In genomic region chr11:36131719-36132349, GRCh38 we compare ENCODE assay signal across 9 cellular contexts.
DNase-seq lines count a peak whose midpoint lies in the region; ATAC-seq, FAIRE-seq and TF ChIP-seq lines count a peak whose summit lies in the region.
"Had no signal": no experiment of that assay in that cellular context is flagged by ENCODE, and none has a peak within 500 bp of the region (broad histone marks: within the 10 kb centered on the region; RNA-seq: fewer than 3 reads in every experiment).

No MANE protein-coding gene starts in this region.

- peak; percentile 43 for DNase-seq in activated CD8-positive, alpha-beta memory T cell treated with anti-CD3 and anti-CD28 coated beads, Interleukin-2, amount 10 ng/mL, durations not matched to agents 7 days and 5 days
- no peak for DNase-seq in activated CD8-positive, alpha-beta memory T cell treated with anti-CD3 and anti-CD28 coated beads, Interleukin-2, amount 50 U/mL, for 48 hours
- DNase-seq in OCI-M1 (lab: John Stamatoyannopoulos, UW) (peak; percentile 74), endothelial cell of umbilical vein (ENCODE audit: low read depth, low spot score) (peak; percentile 71), middle frontal gyrus (ENCODE audit: extremely low spot score, low spot score) (peak; percentile 56), SW480 (ENCODE audit: low spot score) (no peak), ACHN (no peak)

- no peak overlapping the region for H3K27ac ChIP-seq in endothelial cell of umbilical vein (ENCODE audit: insufficient read depth, low read depth, low read length)

- peak; percentile 65 to 80 for TF ChIP-seq CTCF in endothelial cell of umbilical vein (IDR thresholded peaks at IDR 0.05; ENCODE audit: extremely low read depth in 1 of 2, insufficient read depth in 1 of 2, low read depth in 1 of 2, low read length in 2 of 2)

- intact Hi-C loops in endothelial cell of umbilical vein (cut with micrococcal nuclease), result loop anchor here (1.0 to 10.0 kb wide), 10 partner anchors 17 to 645 kb away; no protein-coding TSS in a partner anchor

- H3K27me3 Mint-ChIP-seq in activated CD8-positive, alpha-beta memory T cell treated with anti-CD3 and anti-CD28 coated beads, Interleukin-2, amount 10 ng/mL, durations not matched to agents 7 days and 5 days, result peaks cover 10% of the 10 kb centered on the region

- in situ Hi-C loops in ACHN (cut with HindIII; ENCODE audit: low pct_ligation_motif_present, low pct_unique_long_range_greater_than_20kb, low sequenced_read_pairs), result no loop called here

- no peak for TF ChIP-seq POLR2A in endothelial cell of umbilical vein (IDR thresholded peaks at IDR 0.05; ENCODE audit: low read depth, low read length)

- no peaks in the 10 kb centered on the region for H3K36me3 ChIP-seq in endothelial cell of umbilical vein (ENCODE audit: control insufficient read depth in 2 of 2, extremely low read depth in 1 of 2, insufficient read depth in 2 of 2, low read length in 2 of 2)

- no peak overlapping the region for H2AFZ ChIP-seq in endothelial cell of umbilical vein (ENCODE audit: low read depth, low read length)

- dilution Hi-C loops in endothelial cell of umbilical vein (cut with MboI; ENCODE audit: extremely low pct_ligation_motif_present, low sequenced_read_pairs), result no loop called here

- H3K79me2 ChIP-seq in endothelial cell of umbilical vein (ENCODE audit: control insufficient read depth, insufficient read depth, low read length), result no peaks in the 10 kb centered on the region

- no peaks in the 10 kb centered on the region for H3K9me3 ChIP-seq in endothelial cell of umbilical vein (replicated peaks; ENCODE audit: control insufficient read depth, insufficient read depth, low read length)

- no peak for ATAC-seq in activated CD8-positive, alpha-beta memory T cell treated with anti-CD3 and anti-CD28 coated beads, Interleukin-2, amount 10 ng/mL, durations not matched to agents 7 days and 5 days
- ATAC-seq in HG03108 (IDR thresholded peaks at IDR 0.05; ENCODE audit: unreplicated experiment), result no peak

- H3K4me1 ChIP-seq in endothelial cell of umbilical vein (ENCODE audit: control insufficient read depth, extremely low read depth, insufficient read depth, low read length), result peaks cover 9% of the 10 kb centered on the region

- CTCF ChIA-PET in activated CD8-positive, alpha-beta memory T cell treated with anti-CD3 and anti-CD28 coated beads, Interleukin-2, amount 10 ng/mL, durations not matched to agents 7 days and 5 days (lab: Charles Lee), result interaction anchor here (0.8 to 1.3 kb wide), 4 partner anchors 10 to 518 kb away, joined by 3 to 5 read pairs (median 4); no protein-coding TSS in a partner anchor
- CTCF ChIA-PET in endothelial cell of umbilical vein (lab: Charles Lee), result interaction anchor here (0.6 to 7.4 kb wide), 69 partner anchors 9 to 644 kb away, joined by 3 to 205 read pairs (median 5); partner anchors contain the start of gene FJX1

- H4K20me1 ChIP-seq in endothelial cell of umbilical vein (replicated peaks; ENCODE audit: control insufficient read depth, extremely low read depth, insufficient read depth, low read length), result no peaks in the 10 kb centered on the region

- H3K9me3 Mint-ChIP-seq in activated CD8-positive, alpha-beta memory T cell treated with anti-CD3 and anti-CD28 coated beads, Interleukin-2, amount 10 ng/mL, durations not matched to agents 7 days and 5 days (ENCODE audit: low read depth), result no peaks in the 10 kb centered on the region

- H3K4me1 Mint-ChIP-seq in activated CD8-positive, alpha-beta memory T cell treated with anti-CD3 and anti-CD28 coated beads, Interleukin-2, amount 10 ng/mL, durations not matched to agents 7 days and 5 days, result no peaks in the 10 kb centered on the region

- no TSS peak for BruUV-seq in endothelial cell of umbilical vein (replicated peaks; lab: Mats Ljungman, UMichigan)

- no peak overlapping the region for H3K4me2 ChIP-seq in endothelial cell of umbilical vein (ENCODE audit: insufficient read depth, low read length)

- H3K36me3 Mint-ChIP-seq in activated CD8-positive, alpha-beta memory T cell treated with anti-CD3 and anti-CD28 coated beads, Interleukin-2, amount 10 ng/mL, durations not matched to agents 7 days and 5 days, result no peaks in the 10 kb centered on the region

- no peak overlapping the region for H3K4me3 ChIP-seq in endothelial cell of umbilical vein (replicated peaks in 1 of 3; ENCODE audit: insufficient read depth in 1 of 3, low read depth in 1 of 3, low read length in 3 of 3)

- H3K9me1 ChIP-seq in endothelial cell of umbilical vein (replicated peaks; ENCODE audit: control insufficient read depth, extremely low read depth, insufficient read depth, low read length), result no peaks in the 10 kb centered on the region

- H3K27ac Mint-ChIP-seq in activated CD8-positive, alpha-beta memory T cell treated with anti-CD3 and anti-CD28 coated beads, Interleukin-2, amount 10 ng/mL, durations not matched to agents 7 days and 5 days, result no peak overlapping the region

- no peak overlapping the region for H3K4me3 Mint-ChIP-seq in activated CD8-positive, alpha-beta memory T cell treated with anti-CD3 and anti-CD28 coated beads, Interleukin-2, amount 10 ng/mL, durations not matched to agents 7 days and 5 days

- peak; percentile 70 for FAIRE-seq in endothelial cell of umbilical vein (lab: Jason Lieb, UNC)
- FAIRE-seq: G401.6 had no signal

- H3K27me3 ChIP-seq in endothelial cell of umbilical vein (ENCODE audit: control insufficient read depth in 2 of 2, insufficient read depth in 2 of 2, low read length in 2 of 2), result no peaks in the 10 kb centered on the region

- no peak overlapping the region for H3K9ac ChIP-seq in endothelial cell of umbilical vein (replicated peaks; ENCODE audit: extremely low read depth, insufficient read depth, low read length)

- POLR2A ChIA-PET in endothelial cell of umbilical vein (lab: Charles Lee), result interaction anchor here (0.8 to 1.1 kb wide), 2 partner anchors 16 to 310 kb away, joined by 4 to 5 read pairs; no protein-coding TSS in a partner anchor

TF ChIP-seq in endothelial cell of umbilical vein, 7 proteins besides CTCF, POLR2A, EP300 and RAD21:
- no peak for TF ChIP-seq MAX (IDR thresholded peaks at IDR 0.05; ENCODE audit: insufficient read depth, insufficient read length)
- TF ChIP-seq JUN (IDR thresholded peaks at IDR 0.05; ENCODE audit: borderline replicate concordance, insufficient read depth, insufficient read length, low read depth), result no peak
- no peak for TF ChIP-seq GATA2 (IDR thresholded peaks at IDR 0.05; ENCODE audit: insufficient read depth, insufficient read length, low read depth, low read length)
- no peak for TF ChIP-seq POLR2AphosphoS5 (IDR thresholded peaks at IDR 0.05; ENCODE audit: insufficient read depth, low read depth, low read length)
- TF ChIP-seq EZH2 (IDR thresholded peaks at IDR 0.05; ENCODE audit: borderline replicate concordance, low read depth, low read length, severe bottlenecking), result no peak
- no peak for TF ChIP-seq FOS (IDR thresholded peaks at IDR 0.05; ENCODE audit: borderline replicate concordance, insufficient read depth, low read length)
- TF ChIP-seq MYC (IDR thresholded peaks at IDR 0.05; ENCODE audit: low read depth, low read length), result no peak

Comparison
In these comparisons a context has a peak if more than half of its experiments do, and no peak if none do; other contexts are left out.
1. DNase-seq: peak in activated CD8-positive, alpha-beta memory T cell treated with anti-CD3 and anti-CD28 coated beads, Interleukin-2, amount 10 ng/mL, durations not matched to agents 7 days and 5 days (single experiment), OCI-M1 (single experiment), endothelial cell of umbilical vein (single experiment) and middle frontal gyrus (single experiment); none in activated CD8-positive, alpha-beta memory T cell treated with anti-CD3 and anti-CD28 coated beads, Interleukin-2, amount 50 U/mL, for 48 hours (single experiment), SW480 (single experiment) and ACHN (single experiment).